Comparison of ENCODE assay signal across 22 cellular contexts in genomic region chr6:107614828-107615227, GRCh38.
A peak's percentile ranks its signal among the peaks of the same experiment; 100 is the strongest.
DNase-seq lines count a peak whose midpoint lies in the region; ATAC-seq, FAIRE-seq and TF ChIP-seq lines count a peak whose summit lies in the region.
"Had no signal": no experiment of that assay in that cellular context is flagged by ENCODE, and none has a peak within 500 bp of the region (broad histone marks: within the 10 kb centered on the region; RNA-seq: fewer than 3 reads in every experiment).

No MANE protein-coding gene starts in this region.

- H3K79me2 ChIP-seq in H9 (ENCODE audit: insufficient read depth, low read length) (no peaks in the 10 kb centered on the region), OCI-LY1 (ENCODE audit: insufficient read depth, low read length) (no peaks in the 10 kb centered on the region), H1 (ENCODE audit: control insufficient read depth in 1 of 2, insufficient read depth in 2 of 2, low read length in 2 of 2) (no peaks in the 10 kb centered on the region), smooth muscle cell (ENCODE audit: low read depth) (no peaks in the 10 kb centered on the region)

- H2BK20ac ChIP-seq in H9 (ENCODE audit: low read depth, low read length, poor library complexity, severe bottlenecking) (no peak overlapping the region), H1 (ENCODE audit: low read length) (no peak overlapping the region)

- no peak overlapping the region for H2BK12ac ChIP-seq in H9 (ENCODE audit: insufficient read length, low read depth, low read length)
- no peak overlapping the region for H2BK12ac ChIP-seq in H1 (ENCODE audit: low read depth, low read length)

- no peaks in the 10 kb centered on the region for H3K27me3 Mint-ChIP-seq in H9 (ENCODE audit: low read depth)
- H3K27me3 Mint-ChIP-seq: IgD-negative memory B cell had no signal

- no peak overlapping the region for H4K8ac ChIP-seq in H9 (replicated peaks; ENCODE audit: insufficient read length, low read depth, low read length)
- H4K8ac ChIP-seq in H1 (ENCODE audit: extremely low read depth, insufficient read depth, low read length), result no peak overlapping the region

- CTCF ChIA-PET in H1 (lab: Charles Lee; ENCODE audit: partially characterized antibody), result interaction anchor here (1.1 to 2.2 kb wide), 6 partner anchors 9 to 154 kb away, joined by 3 to 9 read pairs (median 4); no protein-coding TSS in a partner anchor

- peaks cover 23% of the 10 kb centered on the region; the same call in 1 of the 2 replicates for H3K36me3 ChIP-seq in OCI-LY1 (ENCODE audit: insufficient read depth, low read length)
- no peaks in the 10 kb centered on the region for H3K36me3 ChIP-seq in H1 (ENCODE audit: control insufficient read depth in 2 of 4, insufficient read depth in 4 of 4, low read length in 3 of 4)
- no peaks in the 10 kb centered on the region for H3K36me3 ChIP-seq in smooth muscle cell (ENCODE audit: low read depth)

- TF ChIP-seq CTCF in H9 (conservative IDR thresholded peaks at IDR 0.05), result no peak
- TF ChIP-seq CTCF in OCI-LY1 (IDR thresholded peaks at IDR 0.05; ENCODE audit: low read length), result no peak
- no peak for TF ChIP-seq CTCF in H1 (IDR thresholded peaks at IDR 0.05; ENCODE audit: control extremely low read depth in 1 of 3, insufficient read depth in 1 of 3, low read depth in 1 of 3, low read length in 3 of 3)
- TF ChIP-seq CTCF in smooth muscle cell (IDR thresholded peaks at IDR 0.05; ENCODE audit: borderline replicate concordance, insufficient read depth, poor library complexity, severe bottlenecking), result no peak

- H3K23me2 ChIP-seq in H9 (ENCODE audit: insufficient read length, low read depth, low read length, poor library complexity, severe bottlenecking) (no peaks in the 10 kb centered on the region), H1 (ENCODE audit: low read depth, low read length) (no peaks in the 10 kb centered on the region)

- no peak overlapping the region for H3K4me2 ChIP-seq in H9 (ENCODE audit: insufficient read depth, insufficient read length, low read length)
- H3K4me2 ChIP-seq in OCI-LY1 (ENCODE audit: low read length), result peak overlapping the region; percentile 40; the same call in 1 of the 2 replicates
- H3K4me2 ChIP-seq in H1 (ENCODE audit: insufficient read depth in 1 of 2, low read depth in 2 of 2, low read length in 2 of 2), result peak overlapping the region in 1 of 2 experiments; percentile 28; a peak in 1 of 4 replicates
- no peak overlapping the region for H3K4me2 ChIP-seq in smooth muscle cell

- H3K4me1 Mint-ChIP-seq in H9, result peaks cover 65 to 71% of the 10 kb centered on the region in 2 experiments

- H3K4me1 ChIP-seq in H9 (ENCODE audit: insufficient read depth, low read length) (peaks cover 39% of the 10 kb centered on the region), OCI-LY1 (ENCODE audit: insufficient read depth, low read length, severe bottlenecking) (peaks cover 62% of the 10 kb centered on the region), H1 (replicated peaks in 1 of 4; ENCODE audit: control insufficient read depth in 3 of 4, insufficient read depth in 4 of 4, low read length in 3 of 4) (peaks cover 13 to 48% (median 41%) of the 10 kb centered on the region in 4 experiments), smooth muscle cell (ENCODE audit: low read depth) (peaks cover 39% of the 10 kb centered on the region)
- H3K4me1 ChIP-seq: Caco-2 had no signal

- FAIRE-seq in H1 (lab: Jason Lieb, UNC), result no peak
- FAIRE-seq: G401.6 had no signal

- H3K14ac ChIP-seq in H9 (ENCODE audit: insufficient read depth, low read length) (no peak overlapping the region), H1 (ENCODE audit: insufficient read length) (no peak overlapping the region)

- TF ChIP-seq RAD21 in H1 (IDR thresholded peaks at IDR 0.05 in 1 of 2, conservative IDR thresholded peaks at IDR 0.05 in 1 of 2; ENCODE audit: low read depth in 2 of 2, low read length in 2 of 2), result no peak

- WGBS in H9 (ENCODE audit: extremely low coverage, insufficient read length, low lambda C conversion rate), result no CpG with 5 or more reads among the region's 5 CpGs
- WGBS in H1 (ENCODE audit: extremely low coverage in 1 of 2, insufficient coverage in 1 of 2, insufficient read length in 1 of 2, insufficient replicate concordance in 2 of 2, low coverage in 1 of 2, low lambda C conversion rate in 2 of 2, missing lambda C conversion rate in 1 of 2), 2 experiments, result 82% methylated on average over 5 of the region's 5 CpGs; no CpG with 5 or more reads in 1 of the 2 experiments
- 92% methylated on average over 5 of the region's 5 CpGs for WGBS in smooth muscle cell (ENCODE audit: low lambda C conversion rate)

- H3K36me3 Mint-ChIP-seq in H9 (ENCODE audit: insufficient read depth in 1 of 3, low read depth in 3 of 3), result no peaks in the 10 kb centered on the region
- H3K36me3 Mint-ChIP-seq: CD4-positive, alpha-beta memory T cell had no signal

- H3K4me3 ChIP-seq in OCI-LY1 (ENCODE audit: low read depth, low read length, poor library complexity, severe bottlenecking) (no peak overlapping the region), H1 (ENCODE audit: extremely low read depth in 1 of 4, insufficient read depth in 2 of 4, low read depth in 3 of 4, low read length in 4 of 4) (no peak overlapping the region), smooth muscle cell (no peak overlapping the region)
- H3K4me3 ChIP-seq: SK-N-MC had no signal

- H2BK120ac ChIP-seq in H9 (ENCODE audit: low read depth, low read length, poor library complexity, severe bottlenecking), result no peak overlapping the region
- no peak overlapping the region for H2BK120ac ChIP-seq in H1 (replicated peaks; ENCODE audit: low read depth, low read length)

- ATAC-seq in sciatic nerve, result peak; percentile 56
- ATAC-seq in GM21515 (IDR thresholded peaks at IDR 0.05; ENCODE audit: unreplicated experiment), result no peak

- H2AFZ ChIP-seq in H9 (ENCODE audit: low read length), result no peak overlapping the region
- H2AFZ ChIP-seq in OCI-LY1 (ENCODE audit: low read length), result no peak overlapping the region
- no peak overlapping the region for H2AFZ ChIP-seq in H1 (ENCODE audit: low read length)
- no peak overlapping the region for H2AFZ ChIP-seq in smooth muscle cell (ENCODE audit: low read depth)

- H3K9me3 Mint-ChIP-seq in H9, result no peaks in the 10 kb centered on the region
- H3K9me3 Mint-ChIP-seq: CD4-positive, alpha-beta memory T cell; IgD-negative memory B cell had no signal

- no peak overlapping the region for H2BK5ac ChIP-seq in H9 (ENCODE audit: insufficient read length, low read length)
- no peak overlapping the region for H2BK5ac ChIP-seq in H1 (ENCODE audit: low read depth, low read length)

- intact Hi-C loops in sciatic nerve (cut with DNase I), result no loop called here

- H2BK15ac ChIP-seq in H9 (ENCODE audit: low read depth, low read length) (no peak overlapping the region), H1 (ENCODE audit: low read length) (no peak overlapping the region)

- peak overlapping the region in 2 of 3 experiments; percentile 45 to 46; a peak in 4 of 7 replicates for H3K27ac Mint-ChIP-seq in H9

- H3K23ac ChIP-seq in H9 (ENCODE audit: insufficient read length, low read depth, low read length) (no peak overlapping the region), H1 (ENCODE audit: insufficient read length) (no peak overlapping the region)

- H3K56ac ChIP-seq in H9 (ENCODE audit: insufficient read length, low read depth, low read length) (no peak overlapping the region), H1 (replicated peaks; ENCODE audit: insufficient read length, low read depth, low read length) (no peak overlapping the region)

- no peaks in the 10 kb centered on the region for H3K79me1 ChIP-seq in H9 (ENCODE audit: insufficient read depth, low read depth, low read length, poor library complexity, severe bottlenecking)
- H3K79me1 ChIP-seq in H1 (ENCODE audit: low read depth, low read length), result no peaks in the 10 kb centered on the region

- no peak for TF ChIP-seq EP300 in H1 (IDR thresholded peaks at IDR 0.05; ENCODE audit: borderline replicate concordance in 1 of 2, low read depth in 2 of 2, low read length in 2 of 2)

- peak overlapping the region in 1 of 2 experiments; percentile 12; a peak in 1 of 5 replicates for H3K4me3 Mint-ChIP-seq in H9
- H3K4me3 Mint-ChIP-seq: CD4-positive, alpha-beta memory T cell had no signal

- H4K20me1 ChIP-seq in H9 (ENCODE audit: control insufficient read depth, insufficient read depth, insufficient read length) (no peaks in the 10 kb centered on the region), OCI-LY1 (ENCODE audit: insufficient read depth, low read length) (no peaks in the 10 kb centered on the region), H1 (replicated peaks in 1 of 2; ENCODE audit: control insufficient read depth in 1 of 2, insufficient read depth in 2 of 2, low read length in 2 of 2) (peaks cover 0 to 2% of the 10 kb centered on the region in 2 experiments), smooth muscle cell (ENCODE audit: low read depth) (no peaks in the 10 kb centered on the region)

- H3K27me3 ChIP-seq in H9 (ENCODE audit: insufficient read depth, low read length) (no peaks in the 10 kb centered on the region), OCI-LY1 (ENCODE audit: insufficient read depth, low read length) (no peaks in the 10 kb centered on the region), H1 (replicated peaks in 1 of 4; ENCODE audit: control insufficient read depth in 3 of 4, extremely low read depth in 1 of 4, insufficient read depth in 3 of 4, low read length in 3 of 4) (no peaks in the 10 kb centered on the region), smooth muscle cell (ENCODE audit: low read depth) (no peaks in the 10 kb centered on the region)

- H3K9ac ChIP-seq in H9 (ENCODE audit: extremely low read depth, insufficient read length, low read length) (no peak overlapping the region), OCI-LY1 (ENCODE audit: low read length) (no peak overlapping the region; the same call in 1 of the 2 replicates), H1 (replicated peaks in 1 of 4; ENCODE audit: extremely low read depth in 1 of 4, low read depth in 3 of 4, low read length in 3 of 4) (no peak overlapping the region), smooth muscle cell (ENCODE audit: low read depth) (no peak overlapping the region)

- no peak overlapping the region for H3K27ac ChIP-seq in H9 (ENCODE audit: insufficient read length, low read depth, low read length)
- H3K27ac ChIP-seq in OCI-LY1 (ENCODE audit: low read depth, low read length, poor library complexity, severe bottlenecking), result peak overlapping the region; percentile 74
- no peak overlapping the region for H3K27ac ChIP-seq in H1 (ENCODE audit: low read depth, low read length)
- H3K27ac ChIP-seq in smooth muscle cell (ENCODE audit: low read depth), result no peak overlapping the region
- H3K27ac ChIP-seq: HL-60, SK-N-MC had no signal

- H3T11ph ChIP-seq in H9 (ENCODE audit: low read length), result no peak overlapping the region

- no peak overlapping the region for H4K5ac ChIP-seq in H9 (ENCODE audit: insufficient read length, low read depth, low read length)
- no peak overlapping the region for H4K5ac ChIP-seq in H1 (ENCODE audit: insufficient read length, low read depth, low read length)

- no peak for DNase-seq in H9
- no peak for DNase-seq in H1 (ENCODE audit: low read depth in 1 of 2, low spot score in 2 of 2)
- no peak for DNase-seq in sciatic nerve (ENCODE audit: low spot score)
- DNase-seq in mesenteric fat pad (ENCODE audit: low spot score), result no peak
- no peak for DNase-seq in smooth muscle cell (lab: John Stamatoyannopoulos, UW; ENCODE audit: unreplicated experiment)
- DNase-seq: C1 segment of cervical spinal cord; Caco-2; CD4-positive, alpha-beta memory T cell; NCI-H1092 treated with DMSO at 0.1 percent for 48 hours; NCI-H1436; NCI-H187 treated with DMSO at 0.1 percent for 48 hours; NCI-H446 treated with DMSO at 0.1 percent for 48 hours; NCI-H82; NK-92 treated with Interleukin-12 subunit alpha and Interleukin-12 subunit beta, amount 100 ng/mL, for 24 hours; RPMI8226; SIG-M5 had no signal

- 0 out of 2 replicates have a peak, but pooled peaks cover 6% of the 10 kb centered on the region for H3F3A ChIP-seq in OCI-LY1 (ENCODE audit: insufficient read depth, low read length)
- no peaks in the 10 kb centered on the region for H3F3A ChIP-seq in smooth muscle cell (ENCODE audit: low read depth)

- H3K4ac ChIP-seq in H9 (ENCODE audit: low read depth, low read length), result no peak overlapping the region
- no peak overlapping the region for H3K4ac ChIP-seq in H1 (replicated peaks; ENCODE audit: insufficient read length, low read depth, low read length)

- no peak for TF ChIP-seq POLR2A in H1 (IDR thresholded peaks at IDR 0.05; ENCODE audit: control extremely low read depth in 1 of 2, low read depth in 2 of 2, low read length in 2 of 2)

- H4K91ac ChIP-seq in H9 (ENCODE audit: insufficient read length, low read depth, low read length) (no peak overlapping the region), H1 (replicated peaks; ENCODE audit: insufficient read length, low read length) (no peak overlapping the region)

- no peak overlapping the region for H3K18ac ChIP-seq in H9 (ENCODE audit: insufficient read length, low read depth, low read length)
- H3K18ac ChIP-seq in H1 (ENCODE audit: extremely low read depth, low read length), result 0 out of 2 replicates have a peak overlapping the region, but pooled peaks have one; percentile 5

- POLR2A ChIA-PET in H1 (lab: Charles Lee; ENCODE audit: partially characterized antibody), result interaction anchor here (0.7 to 1.0 kb wide), 2 partner anchors 33 to 104 kb away, joined by 3 read pairs; no protein-coding TSS in a partner anchor

- H2AK5ac ChIP-seq in H9 (ENCODE audit: insufficient read length, low read length), result no peak overlapping the region
- H2AK5ac ChIP-seq in H1 (ENCODE audit: low read depth, low read length), result no peak overlapping the region

- no peaks in the 10 kb centered on the region for H3K9me2 ChIP-seq in OCI-LY1 (ENCODE audit: low read depth, low read length)

- H3K9me3 ChIP-seq in H9 (ENCODE audit: control insufficient read depth, low read depth, low read length) (no peaks in the 10 kb centered on the region), OCI-LY1 (ENCODE audit: low read length) (no peaks in the 10 kb centered on the region), H1 (ENCODE audit: insufficient read depth in 2 of 2, low read depth in 1 of 2, low read length in 1 of 2) (no peaks in the 10 kb centered on the region), smooth muscle cell (replicated peaks; ENCODE audit: low read depth) (no peaks in the 10 kb centered on the region)
- H3K9me3 ChIP-seq: Caco-2 had no signal
